ENCODE assay signal across 16 cellular contexts in the genomic region with DNA sequence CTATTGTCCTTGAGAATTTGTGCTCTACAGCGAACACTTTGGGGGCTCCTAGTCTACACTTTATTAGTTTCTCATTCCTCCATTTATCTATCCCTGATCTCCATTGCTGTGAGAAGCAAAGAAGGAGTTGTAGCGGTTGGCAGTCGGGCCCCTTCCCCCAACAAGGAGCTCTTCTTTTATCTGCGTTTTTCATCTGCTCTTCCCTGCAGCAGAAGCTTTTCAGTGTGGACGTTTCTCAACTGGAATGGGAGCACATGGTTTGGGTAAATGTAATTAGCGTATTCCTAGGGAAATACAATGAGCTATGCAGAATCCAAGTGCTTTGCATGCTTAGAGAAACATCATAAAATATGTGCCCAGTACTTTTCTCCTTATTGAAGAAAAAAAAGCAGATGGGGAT.
DNase-seq lines count a peak whose midpoint lies in the region; ATAC-seq, FAIRE-seq and TF ChIP-seq lines count a peak whose summit lies in the region.
"Had no signal": no experiment of that assay in that cellular context is flagged by ENCODE, and none has a peak within 500 bp of the region (broad histone marks: within the 10 kb centered on the region; RNA-seq: fewer than 3 reads in every experiment).

No MANE protein-coding gene starts in this region.

- CTCF ChIA-PET in SK-N-SH (lab: Yijun Ruan, JAX), result no interaction called here

- H3F3A ChIP-seq in SK-N-SH (replicated peaks; ENCODE audit: insufficient read depth), result no peaks in the 10 kb centered on the region

- WGBS in SK-N-SH (ENCODE audit: low lambda C conversion rate), result 24% methylated on average over 6 of the region's 6 CpGs
- no CpG with 5 or more reads among the region's 6 CpGs for WGBS in mesendoderm (ENCODE audit: extremely low coverage, insufficient coverage, low lambda C conversion rate)
- WGBS in small intestine, 3 donors, result 62 to 66% (median 63%) methylated on average over 6 of the region's 6 CpGs

- no peak overlapping the region for H4K5ac ChIP-seq in mesendoderm (ENCODE audit: low read length)

- H3K9me2 ChIP-seq in SK-N-SH, result no peaks in the 10 kb centered on the region

- FAIRE-seq in small intestine (lab: Jason Lieb, UNC), result no peak

- no peak for TF ChIP-seq CTCF in SK-N-SH (IDR thresholded peaks at IDR 0.05)
- TF ChIP-seq CTCF in retinal pigment epithelial cell (conservative IDR thresholded peaks at IDR 0.05; ENCODE audit: low read depth, low read length), result no peak

- POLR2A ChIA-PET in SK-N-SH (lab: Yijun Ruan, JAX), result no interaction called here

- H3K4ac ChIP-seq in mesendoderm (ENCODE audit: low read depth, low read length), result no peak overlapping the region

- H2BK5ac ChIP-seq in mesendoderm (ENCODE audit: low read length), result no peak overlapping the region

- TF ChIP-seq RAD21 in SK-N-SH (IDR thresholded peaks at IDR 0.05; ENCODE audit: low read length), result no peak

- H3K4me1 ChIP-seq in SK-N-SH (ENCODE audit: control insufficient read depth in 1 of 2, insufficient read depth in 2 of 2, low read depth in 1 of 2, low read length in 1 of 2) (no peaks in the 10 kb centered on the region; a peak in 1 of 4 replicates), mesendoderm (ENCODE audit: control insufficient read depth, low read depth, low read length) (peaks cover 3% of the 10 kb centered on the region), small intestine (ENCODE audit: control insufficient read depth in 2 of 2, insufficient read depth in 1 of 2, low read depth in 1 of 2, low read length in 1 of 2) (no peaks in the 10 kb centered on the region)
- H3K4me1 ChIP-seq: BLaER1, SJSA1 had no signal

- no peak overlapping the region for H3K18ac ChIP-seq in mesendoderm (ENCODE audit: low read length)

- H3K4me3 ChIP-seq in SK-N-SH (ENCODE audit: low read depth in 2 of 2, low read length in 1 of 2) (no peak overlapping the region), mesendoderm (ENCODE audit: low read length) (no peak overlapping the region), retinal pigment epithelial cell (ENCODE audit: low read length) (no peak overlapping the region), small intestine (ENCODE audit: low read depth in 1 of 2, low read length in 2 of 2) (no peak overlapping the region)
- H3K4me3 ChIP-seq: BLaER1, MG63, SJSA1 had no signal

- no peak overlapping the region for H3K56ac ChIP-seq in mesendoderm (ENCODE audit: low read length)

- H3K79me1 ChIP-seq in mesendoderm (ENCODE audit: low read length), result no peaks in the 10 kb centered on the region

- no peak overlapping the region for H2BK120ac ChIP-seq in mesendoderm (ENCODE audit: low read depth, low read length)

- H3K79me2 ChIP-seq in SK-N-SH (ENCODE audit: insufficient read depth) (no peaks in the 10 kb centered on the region), mesendoderm (ENCODE audit: control insufficient read depth, insufficient read depth, low read length) (no peaks in the 10 kb centered on the region)

- H3K27ac ChIP-seq in SK-N-SH (ENCODE audit: low read depth in 2 of 2, low read length in 1 of 2) (no peak overlapping the region), mesendoderm (ENCODE audit: low read depth, low read length) (no peak overlapping the region), small intestine (ENCODE audit: low read depth in 1 of 2, low read length in 1 of 2) (no peak overlapping the region)
- H3K27ac ChIP-seq: BLaER1, SJSA1 had no signal

- H3K9me3 ChIP-seq in SK-N-SH, result no peaks in the 10 kb centered on the region
- no peaks in the 10 kb centered on the region for H3K9me3 ChIP-seq in small intestine (ENCODE audit: control insufficient read depth, low read depth)
- H3K9me3 ChIP-seq: BLaER1, MG63, SJSA1 had no signal

- H4K8ac ChIP-seq in mesendoderm (ENCODE audit: low read depth, low read length), result no peak overlapping the region

- ATAC-seq in SK-N-SH treated with all-trans-retinoic acid at 6 μM for 48 hours (no peak), GM21526 (IDR thresholded peaks at IDR 0.05; ENCODE audit: low FRiP score, unreplicated experiment) (no peak)
- ATAC-seq: CD8-positive, alpha-beta T cell; PC-3 had no signal

- no peak overlapping the region for H2AFZ ChIP-seq in SK-N-SH (ENCODE audit: low read depth)

- no peak for TF ChIP-seq EP300 in SK-N-SH (IDR thresholded peaks at IDR 0.05; ENCODE audit: borderline replicate concordance in 1 of 2, low read depth in 1 of 2, low read length in 1 of 2)

- no peak overlapping the region for H3K9ac ChIP-seq in SK-N-SH
- H3K9ac ChIP-seq in mesendoderm (ENCODE audit: low read length), result no peak overlapping the region
- H3K9ac ChIP-seq: BLaER1 had no signal

- no peak overlapping the region for H3K4me2 ChIP-seq in SK-N-SH
- no peak overlapping the region for H3K4me2 ChIP-seq in mesendoderm (ENCODE audit: low read length)
- H3K4me2 ChIP-seq: BLaER1 had no signal

- H3K36me3 ChIP-seq in SK-N-SH (replicated peaks in 1 of 2; ENCODE audit: control insufficient read depth in 1 of 2, insufficient read depth in 2 of 2, low read length in 1 of 2) (no peaks in the 10 kb centered on the region), mesendoderm (ENCODE audit: control insufficient read depth, insufficient read depth, low read length) (no peaks in the 10 kb centered on the region), small intestine (ENCODE audit: control insufficient read depth in 2 of 2, insufficient read depth in 2 of 2, low read length in 2 of 2) (no peaks in the 10 kb centered on the region)
- H3K36me3 ChIP-seq: BLaER1, MG63, SJSA1 had no signal

- no peaks in the 10 kb centered on the region for H4K20me1 ChIP-seq in SK-N-SH (ENCODE audit: insufficient read depth)
- H4K20me1 ChIP-seq: BLaER1 had no signal

- DNase-seq in SK-N-SH, result peak; percentile 5
- DNase-seq in NCI-H526 treated with DMSO at 0.1 percent for 48 hours (lab: John Stamatoyannopoulos, UW), result peak; percentile 99
- peak; percentile 51 for DNase-seq in mesendoderm
- DNase-seq in retinal pigment epithelial cell (ENCODE audit: low read depth), result peak; percentile 8
- no peak for DNase-seq in small intestine
- DNase-seq in COLO829 (ENCODE audit: low spot score), result no peak
- DNase-seq: CD8-positive, alpha-beta T cell; HFFc6; MG63; NCI-H1092 treated with DMSO at 0.1 percent for 48 hours; NCI-H226; PC-3 had no signal

- H3K27me3 ChIP-seq in SK-N-SH (ENCODE audit: insufficient read depth) (no peaks in the 10 kb centered on the region), mesendoderm (ENCODE audit: insufficient read depth, low read length, poor library complexity) (no peaks in the 10 kb centered on the region), small intestine (ENCODE audit: control insufficient read depth in 2 of 2, insufficient read depth in 2 of 2, low read length in 2 of 2) (no peaks in the 10 kb centered on the region)
- H3K27me3 ChIP-seq: BLaER1, MG63, SJSA1 had no signal

- H2BK15ac ChIP-seq in mesendoderm (replicated peaks; ENCODE audit: low read depth), result no peak overlapping the region

- no peak overlapping the region for H3K23ac ChIP-seq in mesendoderm (ENCODE audit: low read length)

- no peak overlapping the region for H2AK5ac ChIP-seq in mesendoderm (ENCODE audit: low read length)

TF ChIP-seq in SK-N-SH, 30 proteins besides CTCF, POLR2A, EP300 and RAD21:
- TF ChIP-seq GATA2 (CRISPR knock-in tag; IDR thresholded peaks at IDR 0.05) (peak; percentile 75), MXI1 (IDR thresholded peaks at IDR 0.05; ENCODE audit: low read depth, low read length) (peak; percentile 30; the same call in 1 of the 2 replicates), MAX (IDR thresholded peaks at IDR 0.05; ENCODE audit: low read depth) (no peak)

TF ChIP-seq in SK-N-SH treated with all-trans-retinoic acid at 6 μM for 48 hours, 23 proteins besides CTCF, POLR2A, EP300 and RAD21:
- TF ChIP-seq, protein P1, sequence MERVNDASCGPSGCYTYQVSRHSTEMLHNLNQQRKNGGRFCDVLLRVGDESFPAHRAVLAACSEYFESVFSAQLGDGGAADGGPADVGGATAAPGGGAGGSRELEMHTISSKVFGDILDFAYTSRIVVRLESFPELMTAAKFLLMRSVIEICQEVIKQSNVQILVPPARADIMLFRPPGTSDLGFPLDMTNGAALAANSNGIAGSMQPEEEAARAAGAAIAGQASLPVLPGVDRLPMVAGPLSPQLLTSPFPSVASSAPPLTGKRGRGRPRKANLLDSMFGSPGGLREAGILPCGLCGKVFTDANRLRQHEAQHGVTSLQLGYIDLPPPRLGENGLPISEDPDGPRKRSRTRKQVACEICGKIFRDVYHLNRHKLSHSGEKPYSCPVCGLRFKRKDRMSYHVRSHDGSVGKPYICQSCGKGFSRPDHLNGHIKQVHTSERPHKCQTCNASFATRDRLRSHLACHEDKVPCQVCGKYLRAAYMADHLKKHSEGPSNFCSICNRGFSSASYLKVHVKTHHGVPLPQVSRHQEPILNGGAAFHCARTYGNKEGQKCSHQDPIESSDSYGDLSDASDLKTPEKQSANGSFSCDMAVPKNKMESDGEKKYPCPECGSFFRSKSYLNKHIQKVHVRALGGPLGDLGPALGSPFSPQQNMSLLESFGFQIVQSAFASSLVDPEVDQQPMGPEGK (CRISPR knock-in tag; IDR thresholded peaks at IDR 0.05; ENCODE audit: borderline replicate concordance), result no peak
- TF ChIP-seq OSR1 (CRISPR knock-in tag; IDR thresholded peaks at IDR 0.05) (no peak), PPARA (CRISPR knock-in tag; IDR thresholded peaks at IDR 0.05; ENCODE audit: borderline replicate concordance) (no peak), ARNTL (CRISPR knock-in tag; IDR thresholded peaks at IDR 0.05; ENCODE audit: borderline replicate concordance, low read depth) (no peak), BACH2 (CRISPR knock-in tag; IDR thresholded peaks at IDR 0.05; ENCODE audit: borderline replicate concordance) (no peak), ZNF8 (CRISPR knock-in tag; IDR thresholded peaks at IDR 0.05) (no peak), SNAI2 (CRISPR knock-in tag; IDR thresholded peaks at IDR 0.05) (no peak), GLIS3 (CRISPR knock-in tag; IDR thresholded peaks at IDR 0.05) (no peak)

Comparison
In these comparisons a context has a peak if more than half of its experiments do, and no peak if none do; other contexts are left out.
1. DNase-seq: peak in SK-N-SH (single experiment), NCI-H526 treated with DMSO at 0.1 percent for 48 hours (single experiment), mesendoderm (single experiment) and retinal pigment epithelial cell (single experiment); none in small intestine (single experiment) and COLO829 (single experiment).